In the genomic region with DNA sequence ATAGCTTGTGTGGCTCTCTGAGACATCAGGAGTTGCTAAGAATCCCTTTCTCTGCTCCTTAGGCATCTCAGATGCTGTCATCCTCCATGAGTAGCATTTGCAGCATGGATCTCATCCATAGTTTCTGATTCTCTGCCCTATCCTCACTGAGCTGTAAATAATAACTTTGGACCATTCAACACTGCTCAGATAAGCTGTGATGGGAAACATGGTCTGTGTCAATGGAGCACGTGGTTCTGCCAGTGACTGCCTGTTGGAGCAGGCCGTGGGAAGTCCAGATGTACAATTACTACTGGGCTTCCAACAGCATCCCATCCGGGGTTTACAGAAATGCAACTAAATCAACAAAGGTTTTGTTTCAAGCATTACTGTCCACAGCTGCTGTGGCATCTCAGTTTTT, we compare ENCODE assay signal across 28 cellular contexts.
"Had no signal": no experiment of that assay in that cellular context is flagged by ENCODE, and none has a peak within 500 bp of the region (broad histone marks: within the 10 kb centered on the region; RNA-seq: fewer than 3 reads in every experiment).

No MANE protein-coding gene starts in this region.

- H3K4me3 ChIP-seq: stomach, suprapubic skin, testis, thoracic aorta, thyroid gland, tibial artery, tibial nerve, transverse colon, upper lobe of left lung, upper lobe of right lung, uterus, vagina had no signal

- H3K4me3 Mint-ChIP-seq: stimulated activated effector memory CD8-positive, alpha-beta T cell treated with anti-CD3 and anti-CD28 coated beads, Interleukin-12 subunit alpha, Interleukin-12 subunit beta, amount 100 ng/mL, for 72 hours; stimulated activated memory B cell treated with anti-CD40 and anti-IgM and Interleukin-4, amounts not matched to agents 10 μg/mL and 1 μg/mL and 100 μg/mL, for 72 hours; stimulated activated naive B cell treated with anti-CD40 and anti-IgM and Interleukin-4, amounts not matched to agents 10 μg/mL and 1 μg/mL and 100 μg/mL, for 72 hours; stimulated activated naive CD8-positive, alpha-beta T cell treated with anti-CD3 and anti-CD28 coated beads, Interleukin-15, amount 100 ng/mL, for 72 hours; stimulated activated naive CD8-positive, alpha-beta T cell treated with anti-CD3 and anti-CD28 coated beads, Interleukin-15, Interleukin-2, amounts not matched to agents 100 ng/mL and 50 ng/mL, for 24 hours; type B pancreatic cell had no signal

- H3K27me3 Mint-ChIP-seq: stimulated activated memory B cell treated with anti-CD40 and anti-IgM and Interleukin-4, amounts not matched to agents 10 μg/mL and 1 μg/mL and 100 μg/mL, for 72 hours; stimulated activated naive B cell treated with anti-CD40 and anti-IgM and Interleukin-4, amounts not matched to agents 10 μg/mL and 1 μg/mL and 100 μg/mL, for 72 hours; stimulated activated naive CD8-positive, alpha-beta T cell treated with anti-CD3 and anti-CD28 coated beads, Interleukin-15, amount 100 ng/mL, for 72 hours; stimulated activated naive CD8-positive, alpha-beta T cell treated with anti-CD3 and anti-CD28 coated beads, Interleukin-15, Interleukin-2, amounts not matched to agents 100 ng/mL and 50 ng/mL, for 24 hours; type B pancreatic cell had no signal

- H3K27ac Mint-ChIP-seq: stimulated activated effector memory CD8-positive, alpha-beta T cell treated with anti-CD3 and anti-CD28 coated beads, Interleukin-12 subunit alpha, Interleukin-12 subunit beta, amount 100 ng/mL, for 72 hours; stimulated activated memory B cell treated with anti-CD40 and anti-IgM and Interleukin-4, amounts not matched to agents 10 μg/mL and 1 μg/mL and 100 μg/mL, for 72 hours; stimulated activated naive B cell treated with anti-CD40 and anti-IgM and Interleukin-4, amounts not matched to agents 10 μg/mL and 1 μg/mL and 100 μg/mL, for 72 hours; stimulated activated naive CD8-positive, alpha-beta T cell treated with anti-CD3 and anti-CD28 coated beads, Interleukin-15, amount 100 ng/mL, for 72 hours; stimulated activated naive CD8-positive, alpha-beta T cell treated with anti-CD3 and anti-CD28 coated beads, Interleukin-15, Interleukin-2, amounts not matched to agents 100 ng/mL and 50 ng/mL, for 24 hours; type B pancreatic cell had no signal

- H3K9me3 ChIP-seq: testis, thoracic aorta, thyroid gland, tibial artery, transverse colon, upper lobe of right lung, uterus, vagina had no signal

- H3K4me1 Mint-ChIP-seq: stimulated activated effector memory CD8-positive, alpha-beta T cell treated with anti-CD3 and anti-CD28 coated beads, Interleukin-12 subunit alpha, Interleukin-12 subunit beta, amount 100 ng/mL, for 72 hours; stimulated activated memory B cell treated with anti-CD40 and anti-IgM and Interleukin-4, amounts not matched to agents 10 μg/mL and 1 μg/mL and 100 μg/mL, for 72 hours; stimulated activated naive B cell treated with anti-CD40 and anti-IgM and Interleukin-4, amounts not matched to agents 10 μg/mL and 1 μg/mL and 100 μg/mL, for 72 hours; stimulated activated naive CD8-positive, alpha-beta T cell treated with anti-CD3 and anti-CD28 coated beads, Interleukin-15, amount 100 ng/mL, for 72 hours had no signal

- H3K4me1 ChIP-seq: stomach, suprapubic skin, testis, thyroid gland, tibial artery, tibial nerve, transverse colon, upper lobe of left lung, upper lobe of right lung, uterus, vagina had no signal

- DNase-seq: stimulated activated CD4-positive, alpha-beta T cell treated with anti-CD3 and anti-CD28 coated beads, Interleukin-2, amount 100 ng/mL, for 48 hours; stimulated activated CD4-positive, alpha-beta T cell treated with anti-CD3 and anti-CD28 coated beads, Interleukin-4, amount 100 ng/mL, for 1 hour; stimulated activated CD4-positive, alpha-beta T cell treated with anti-CD3 and anti-CD28 coated beads, Interleukin-4, amount 100 ng/mL, for 24 hours; stimulated activated CD4-positive, alpha-beta T cell treated with anti-CD3 and anti-CD28 coated beads, Interleukin-4, amount 100 ng/mL, for 4 hours; stimulated activated CD8-positive, alpha-beta memory T cell treated with anti-CD3 and anti-CD28 coated beads, Interleukin-4, amount 100 ng/mL, for 48 hours; stimulated activated naive B cell treated with anti-CD40 and anti-IgM and Interleukin-4, amounts not matched to agents 10 μg/mL and 1 μg/mL and 100 μg/mL, for 72 hours; stimulated activated naive CD4-positive, alpha-beta T cell; stimulated activated naive CD4-positive, alpha-beta T cell treated with Interleukin-2 at 50 U/mL for 16 hours; stimulated activated naive CD8-positive, alpha-beta T cell treated with anti-CD3 and anti-CD28 coated beads, Interleukin-15, amount 100 ng/mL, for 72 hours; stimulated activated naive CD8-positive, alpha-beta T cell treated with anti-CD3 and anti-CD28 coated beads, Interleukin-15, Interleukin-2, amounts not matched to agents 100 U/mL and 50 U/mL, for 24 hours; stomach; substantia nigra; testis; thyroid gland; tibial artery; transverse colon; trophoblast cell; upper lobe of left lung; upper lobe of right lung; uterus had no signal

- H3K27ac ChIP-seq: stomach, suprapubic skin, testis, thoracic aorta, thyroid gland, tibial artery, tibial nerve, transverse colon, upper lobe of left lung, upper lobe of right lung, uterus, vagina had no signal

- H3K36me3 ChIP-seq: stomach, suprapubic skin, thoracic aorta, thyroid gland, tibial artery, tibial nerve, transverse colon, upper lobe of left lung, upper lobe of right lung, uterus, vagina had no signal

- ATAC-seq: stimulated activated effector memory CD8-positive, alpha-beta T cell treated with anti-CD3 and anti-CD28 coated beads, Interleukin-12 subunit alpha, Interleukin-12 subunit beta, amount 100 ng/mL, for 72 hours; stimulated activated memory B cell treated with anti-CD40 and anti-IgM and Interleukin-4, amounts not matched to agents 10 μg/mL and 1 μg/mL and 100 μg/mL, for 72 hours; stimulated activated naive B cell treated with anti-CD40 and anti-IgM and Interleukin-4, amounts not matched to agents 10 μg/mL and 1 μg/mL and 100 μg/mL, for 72 hours; stimulated activated naive CD8-positive, alpha-beta T cell treated with anti-CD3 and anti-CD28 coated beads, Interleukin-15, amount 100 ng/mL, for 72 hours; stimulated activated naive CD8-positive, alpha-beta T cell treated with anti-CD3 and anti-CD28 coated beads, Interleukin-15, Interleukin-2, amounts not matched to agents 100 U/mL and 50 U/mL, for 24 hours; upper lobe of right lung had no signal

- H3K36me3 Mint-ChIP-seq: stimulated activated effector memory CD8-positive, alpha-beta T cell treated with anti-CD3 and anti-CD28 coated beads, Interleukin-12 subunit alpha, Interleukin-12 subunit beta, amount 100 ng/mL, for 72 hours; stimulated activated memory B cell treated with anti-CD40 and anti-IgM and Interleukin-4, amounts not matched to agents 10 μg/mL and 1 μg/mL and 100 μg/mL, for 72 hours; stimulated activated naive B cell treated with anti-CD40 and anti-IgM and Interleukin-4, amounts not matched to agents 10 μg/mL and 1 μg/mL and 100 μg/mL, for 72 hours; type B pancreatic cell had no signal

- H3K27me3 ChIP-seq: stomach, suprapubic skin, testis, thyroid gland, tibial artery, tibial nerve, transverse colon, upper lobe of left lung, upper lobe of right lung, uterus, vagina had no signal
